13 cellular contexts compared by ENCODE assay signal in genomic region chr1:229248821-229249817, GRCh38. TPM values are rescaled to one million over a fixed set of nuclear protein-coding genes. Genes with fewer than 3 reads are reported as not detected.
DNase-seq lines count a peak whose midpoint lies in the region; ATAC-seq and TF ChIP-seq lines count a peak whose summit lies in the region.
"Had no signal": no experiment of that assay in that cellular context is flagged by ENCODE, and none has a peak within 500 bp of the region (broad histone marks: within the 10 kb centered on the region; RNA-seq: fewer than 3 reads in every experiment).

No MANE protein-coding gene starts in this region.

- no peak overlapping the region for H3K4me3 Mint-ChIP-seq in activated naive CD4-positive, alpha-beta T cell treated with anti-CD3 and anti-CD28 coated beads for 36 hours
- H3K4me3 Mint-ChIP-seq in activated naive CD4-positive, alpha-beta T cell treated with anti-CD3 and anti-CD28 coated beads, Interleukin-2, amount 10 ng/mL, durations not matched to agents 7 days and 5 days: no peak overlapping the region
- H3K4me3 Mint-ChIP-seq in endodermal cell: no peak overlapping the region
- no peak overlapping the region for H3K4me3 Mint-ChIP-seq in osteocyte (ENCODE audit: unreplicated experiment)
- H3K4me3 Mint-ChIP-seq: activated CD4-positive, alpha-beta T cell treated with anti-CD3 and anti-CD28 coated beads, Interleukin-2, amount 10 ng/mL, durations not matched to agents 24 days and 14 days; mesothelial cell of epicardium had no signal

- H3K27ac ChIP-seq in endodermal cell (ENCODE audit: low read depth, low read length): no peak overlapping the region
- H3K27ac ChIP-seq in substantia nigra (ENCODE audit: low read depth, low read length, poor library complexity, severe bottlenecking): peak overlapping the region; percentile 22
- H3K27ac ChIP-seq: colonic mucosa had no signal

- WGBS in endodermal cell (ENCODE audit: insufficient coverage in 1 of 2, insufficient read length in 1 of 2), 2 experiments: 71 to 79% methylated on average over 8 to 10 of the region's 10 CpGs

- H3K4me1 ChIP-seq in NT2/D1 (ENCODE audit: insufficient read depth, insufficient read length) (peaks cover 10% of the 10 kb centered on the region), endodermal cell (ENCODE audit: control insufficient read depth, insufficient read depth, low read length) (peaks cover 3% of the 10 kb centered on the region)

- CTCF ChIA-PET in activated naive CD4-positive, alpha-beta T cell treated with anti-CD3 and anti-CD28 coated beads for 36 hours (lab: Charles Lee): interaction anchor here (1.5 to 1.9 kb wide), 2 partner anchors 9 to 22 kb away, joined by 7 to 9 read pairs; no protein-coding TSS in a partner anchor
- CTCF ChIA-PET in activated naive CD4-positive, alpha-beta T cell treated with anti-CD3 and anti-CD28 coated beads, Interleukin-2, amount 10 ng/mL, durations not matched to agents 7 days and 5 days (lab: Charles Lee): no interaction called here

- no peaks in the 10 kb centered on the region for H3K27me3 Mint-ChIP-seq in activated naive CD4-positive, alpha-beta T cell treated with anti-CD3 and anti-CD28 coated beads for 36 hours (ENCODE audit: low read depth)
- H3K27me3 Mint-ChIP-seq in activated naive CD4-positive, alpha-beta T cell treated with anti-CD3 and anti-CD28 coated beads, Interleukin-2, amount 10 ng/mL, durations not matched to agents 7 days and 5 days: no peaks in the 10 kb centered on the region
- H3K27me3 Mint-ChIP-seq in endodermal cell (ENCODE audit: insufficient read depth) (peaks cover 5% of the 10 kb centered on the region), osteocyte (ENCODE audit: unreplicated experiment) (peaks cover 34% of the 10 kb centered on the region)

- H3K36me3 ChIP-seq in NT2/D1 (ENCODE audit: insufficient read depth, insufficient read length, low read length) (no peaks in the 10 kb centered on the region), endodermal cell (ENCODE audit: control insufficient read depth, insufficient read depth, low read length) (no peaks in the 10 kb centered on the region)
- H3K36me3 ChIP-seq: colonic mucosa had no signal

- H3K4me1 Mint-ChIP-seq in activated naive CD4-positive, alpha-beta T cell treated with anti-CD3 and anti-CD28 coated beads for 36 hours (ENCODE audit: low read depth): peaks cover 55% of the 10 kb centered on the region
- peaks cover 44% of the 10 kb centered on the region for H3K4me1 Mint-ChIP-seq in activated naive CD4-positive, alpha-beta T cell treated with anti-CD3 and anti-CD28 coated beads, Interleukin-2, amount 10 ng/mL, durations not matched to agents 7 days and 5 days
- H3K4me1 Mint-ChIP-seq in endodermal cell (peaks cover 25% of the 10 kb centered on the region), osteocyte (ENCODE audit: unreplicated experiment) (peaks cover 13% of the 10 kb centered on the region)

- H3K36me3 Mint-ChIP-seq in activated naive CD4-positive, alpha-beta T cell treated with anti-CD3 and anti-CD28 coated beads for 36 hours (ENCODE audit: low read depth): no peaks in the 10 kb centered on the region
- no peaks in the 10 kb centered on the region for H3K36me3 Mint-ChIP-seq in activated naive CD4-positive, alpha-beta T cell treated with anti-CD3 and anti-CD28 coated beads, Interleukin-2, amount 10 ng/mL, durations not matched to agents 7 days and 5 days
- H3K36me3 Mint-ChIP-seq in endodermal cell (ENCODE audit: low read depth) (no peaks in the 10 kb centered on the region), osteocyte (ENCODE audit: unreplicated experiment) (no peaks in the 10 kb centered on the region)

- TF ChIP-seq CTCF in endodermal cell (conservative IDR thresholded peaks at IDR 0.05) (no peak), osteocyte (IDR thresholded peaks at IDR 0.05) (no peak)

- H3K4me3 ChIP-seq in NT2/D1 (ENCODE audit: insufficient read length, low read depth) (no peak overlapping the region), endodermal cell (ENCODE audit: low read length) (no peak overlapping the region)
- H3K4me3 ChIP-seq: colonic mucosa had no signal

- peak overlapping the region; percentile 8 for H3K9ac ChIP-seq in NT2/D1 (ENCODE audit: insufficient read length, low read depth)
- H3K9ac ChIP-seq in endodermal cell (ENCODE audit: extremely low read depth, low read length, poor library complexity, severe bottlenecking): no peak overlapping the region

- H3K27ac Mint-ChIP-seq in activated naive CD4-positive, alpha-beta T cell treated with anti-CD3 and anti-CD28 coated beads for 36 hours: no peak overlapping the region
- H3K27ac Mint-ChIP-seq in activated naive CD4-positive, alpha-beta T cell treated with anti-CD3 and anti-CD28 coated beads, Interleukin-2, amount 10 ng/mL, durations not matched to agents 7 days and 5 days: no peak overlapping the region
- H3K27ac Mint-ChIP-seq in endodermal cell (peak overlapping the region; percentile 11), osteocyte (ENCODE audit: unreplicated experiment) (no peak overlapping the region)
- H3K27ac Mint-ChIP-seq: activated CD4-positive, alpha-beta T cell treated with anti-CD3 and anti-CD28 coated beads, Interleukin-2, amount 10 ng/mL, durations not matched to agents 24 days and 14 days; mesothelial cell of epicardium had no signal

- no peak for ATAC-seq in HG03442 (IDR thresholded peaks at IDR 0.05; ENCODE audit: unreplicated experiment)
- ATAC-seq: HCT116 had no signal

- intact Hi-C loops in activated naive CD4-positive, alpha-beta T cell treated with anti-CD3 and anti-CD28 coated beads for 36 hours (cut with micrococcal nuclease): no loop called here

- DNase-seq in activated naive CD4-positive, alpha-beta T cell treated with anti-CD3 and anti-CD28 coated beads for 36 hours: peak; percentile 35
- no peak for DNase-seq in activated naive CD4-positive, alpha-beta T cell treated with anti-CD3 and anti-CD28 coated beads, Interleukin-2, amount 10 ng/mL, durations not matched to agents 7 days and 5 days
- DNase-seq in NT2/D1 (ENCODE audit: low read depth, low spot score) (no peak), endodermal cell (peak; percentile 47), substantia nigra (lab: John Stamatoyannopoulos, UW) (no peak), osteocyte (ENCODE audit: extremely low spot score, unreplicated experiment) (no peak), NCI-H510A (lab: John Stamatoyannopoulos, UW) (no peak)
- DNase-seq: activated CD4-positive, alpha-beta T cell treated with anti-CD3 and anti-CD28 coated beads, Interleukin-2, amount 10 ng/mL, durations not matched to agents 24 days and 14 days; colonic mucosa; SW 1271 had no signal

- H3K27me3 ChIP-seq in NT2/D1 (ENCODE audit: insufficient read depth, insufficient read length): no peaks in the 10 kb centered on the region
- H3K27me3 ChIP-seq in endodermal cell (ENCODE audit: control insufficient read depth, insufficient read depth, low read length, poor library complexity, severe bottlenecking): no peaks in the 10 kb centered on the region
- H3K27me3 ChIP-seq: colonic mucosa had no signal

- H3K9me3 Mint-ChIP-seq in activated naive CD4-positive, alpha-beta T cell treated with anti-CD3 and anti-CD28 coated beads for 36 hours: peaks cover 3% of the 10 kb centered on the region
- peaks cover 4% of the 10 kb centered on the region for H3K9me3 Mint-ChIP-seq in activated naive CD4-positive, alpha-beta T cell treated with anti-CD3 and anti-CD28 coated beads, Interleukin-2, amount 10 ng/mL, durations not matched to agents 7 days and 5 days
- H3K9me3 Mint-ChIP-seq in endodermal cell: peaks cover 6% of the 10 kb centered on the region
- peaks cover 8% of the 10 kb centered on the region for H3K9me3 Mint-ChIP-seq in osteocyte (ENCODE audit: unreplicated experiment)

- H3K9me3 ChIP-seq in NT2/D1 (ENCODE audit: insufficient read depth, low read length) (peaks cover 5% of the 10 kb centered on the region), endodermal cell (ENCODE audit: control insufficient read depth, low read length) (peaks cover 3% of the 10 kb centered on the region)
- H3K9me3 ChIP-seq: colonic mucosa had no signal

RNA-seq across cellular contexts. Expression of gene RAB4A, which starts 21.8 kb away (rescaled TPM):
- total RNA-seq in activated naive CD4-positive, alpha-beta T cell treated with anti-CD3 and anti-CD28 coated beads for 36 hours: 10 to 100 TPM; 15.8 to 19.9 TPM
- total RNA-seq in endodermal cell (10 to 100 TPM; 46.2 to 48.9 TPM), osteocyte (51.9 and 53.1 TPM in 2 replicates)
- 46.9 TPM for polyA plus RNA-seq in endodermal cell (2013, experiment 1 of 2)
- polyA plus RNA-seq in endodermal cell (2013, experiment 2 of 2): 43.4 TPM

Comparison
In these comparisons a context has a peak if more than half of its experiments do, and no peak if none do; other contexts are left out.
1. DNase-seq: peak in activated naive CD4-positive, alpha-beta T cell treated with anti-CD3 and anti-CD28 coated beads for 36 hours (single experiment) and endodermal cell (single experiment); none in activated naive CD4-positive, alpha-beta T cell treated with anti-CD3 and anti-CD28 coated beads, Interleukin-2, amount 10 ng/mL, durations not matched to agents 7 days and 5 days (single experiment), NT2/D1 (single experiment), substantia nigra (0 of 49), osteocyte (single experiment) and NCI-H510A (single experiment).